In genomic region chr13:19663416-19663979, GRCh38 we compare ENCODE assay signal across 14 cellular contexts.
"Had no signal": no experiment of that assay in that cellular context is flagged by ENCODE, and none has a peak within 500 bp of the region (broad histone marks: within the 10 kb centered on the region; RNA-seq: fewer than 3 reads in every experiment).

No MANE protein-coding gene starts in this region.

- H3K27ac ChIP-seq: adrenal gland had no signal

- H3K27ac Mint-ChIP-seq: WTC11 had no signal

- H3K4me3 ChIP-seq: adrenal gland, dorsolateral prefrontal cortex, mucosa of descending colon had no signal

- DNase-seq: activated CD4-positive, alpha-beta T cell treated with anti-CD3 and anti-CD28 coated beads for 4 hours; activated naive CD4-positive, alpha-beta T cell treated with Interleukin-2 at 50 U/mL for 16 hours; adrenal gland; dorsolateral prefrontal cortex; erythroblast; mucosa of descending colon; nucleus accumbens had no signal

- H3K4me1 ChIP-seq: adrenal gland had no signal

- ATAC-seq: left lobe of liver, mucosa of descending colon, sciatic nerve, WTC11 had no signal

- H3K4me3 Mint-ChIP-seq: natural killer cell treated with Interleukin-12 subunit alpha and Interleukin-12 subunit beta and Interleukin-15 and Interleukin-18, amount 100 ng/mL, for 72 hours; WTC11 had no signal

- H3K27me3 ChIP-seq: adrenal gland, dorsolateral prefrontal cortex had no signal

- H3K9me3 ChIP-seq: adrenal gland, mucosa of descending colon had no signal

- FAIRE-seq: keratinocyte, TTC549, urothelium cell line had no signal

- H3K9me3 Mint-ChIP-seq: natural killer cell treated with Interleukin-12 subunit alpha and Interleukin-12 subunit beta and Interleukin-15 and Interleukin-18, amount 100 ng/mL, for 72 hours; WTC11 had no signal

- H3K27me3 Mint-ChIP-seq: natural killer cell treated with Interleukin-12 subunit alpha and Interleukin-12 subunit beta and Interleukin-15 and Interleukin-18, amount 100 ng/mL, for 72 hours had no signal
